In the genomic region with DNA sequence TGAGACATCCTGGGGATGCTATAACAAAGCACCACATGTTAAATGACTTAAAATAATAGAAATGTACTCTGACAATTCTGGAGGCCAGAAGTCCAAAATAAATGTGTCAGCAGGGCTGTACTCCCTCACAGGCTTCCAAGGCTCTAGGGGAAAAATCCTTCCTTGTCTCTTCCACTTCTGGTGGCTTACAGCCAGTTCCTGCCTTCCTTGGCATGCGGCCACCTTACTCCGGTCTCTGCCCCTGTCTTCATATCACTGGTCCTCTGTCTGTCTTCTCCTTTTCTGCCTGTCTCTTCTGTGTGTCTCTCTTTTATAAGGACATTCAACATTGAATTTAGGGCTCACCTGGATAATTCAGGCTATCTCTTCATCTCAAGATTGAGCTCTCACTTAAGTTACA, we compare ENCODE assay signal across 26 cellular contexts.
DNase-seq lines count a peak whose midpoint lies in the region; ATAC-seq and TF ChIP-seq lines count a peak whose summit lies in the region.
"Had no signal": no experiment of that assay in that cellular context is flagged by ENCODE, and none has a peak within 500 bp of the region (broad histone marks: within the 10 kb centered on the region; RNA-seq: fewer than 3 reads in every experiment).

No MANE protein-coding gene starts in this region.

- 33 to 44% (median 37%) methylated on average over 2 of the region's 2 CpGs for WGBS in adrenal gland, 4 donors
- 38 to 47% (median 44%) methylated on average over 2 of the region's 2 CpGs for WGBS in ovary, 3 donors

- H3K9me3 ChIP-seq in adrenal gland (replicated peaks in 1 of 3) (no peaks in the 10 kb centered on the region), ovary (no peaks in the 10 kb centered on the region), left lung (no peaks in the 10 kb centered on the region)
- H3K9me3 ChIP-seq: sigmoid colon, stomach, tibial artery had no signal

- H3K27ac ChIP-seq in C4-2B (peak overlapping the region; percentile 82), adrenal gland (no peak overlapping the region), ovary (no peak overlapping the region), left lung (no peak overlapping the region)
- H3K27ac ChIP-seq: cardiac muscle cell, coronary artery, sigmoid colon, stomach, tibial artery had no signal

- H3K4me1 ChIP-seq in adrenal gland (replicated peaks in 1 of 2) = no peaks in the 10 kb centered on the region
- H3K4me1 ChIP-seq in ovary (ENCODE audit: insufficient read depth) = no peaks in the 10 kb centered on the region
- no peaks in the 10 kb centered on the region for H3K4me1 ChIP-seq in left lung
- H3K4me1 ChIP-seq: sigmoid colon, stomach had no signal

- intact Hi-C loops in adrenal gland (cut with DNase I) (no loop called here), ovary (cut with DNase I) (no loop called here), left lung (cut with DNase I) (no loop called here)

- DNase-seq in HT-29 (ENCODE audit: low spot score) = peak; percentile 34
- peak in 4 of 7 donors; percentile 40 to 60 (median 57) for DNase-seq in adrenal gland
- DNase-seq in ovary = peak; percentile 13 to 64 (median 40)
- no peak for DNase-seq in NCI-H1048 (lab: John Stamatoyannopoulos, UW)
- no peak for DNase-seq in Ammon's horn (ENCODE audit: low spot score)
- DNase-seq in left lung = no peak
- DNase-seq: activated CD4-positive, alpha-beta T cell treated with anti-CD3 and anti-CD28 coated beads, Interleukin-2, amount 10 ng/mL, durations not matched to agents 24 days and 14 days; activated CD8-positive, alpha-beta memory T cell treated with anti-CD3 and anti-CD28 coated beads for 24 hours; anterior cingulate cortex; Calu3; effector CD8-positive, alpha-beta T cell; glutamatergic neuron; IMR-90; islet precursor cell; left ventricle myocardium superior; naive B cell; NCI-H1092 treated with DMSO at 0.1 percent for 48 hours; NCI-H1694 treated with DMSO at 0.1 percent for 48 hours; sigmoid colon; stimulated activated CD4-positive, alpha-beta T cell treated with anti-CD3 and anti-CD28 coated beads, Interleukin-4, amount 100 ng/mL, for 1 hour; stomach; SW 1271; tibial artery had no signal

- TF ChIP-seq EP300 in ovary (IDR thresholded peaks at IDR 0.05) = no peak

- H3K36me3 ChIP-seq in adrenal gland (replicated peaks in 1 of 2) (no peaks in the 10 kb centered on the region), ovary (no peaks in the 10 kb centered on the region), left lung (no peaks in the 10 kb centered on the region)
- H3K36me3 ChIP-seq: cardiac muscle cell, sigmoid colon, stomach, tibial artery had no signal

- ATAC-seq in left lung = no peak
- ATAC-seq: left ventricle myocardium superior had no signal

- H3K27me3 ChIP-seq in adrenal gland = no peaks in the 10 kb centered on the region
- no peaks in the 10 kb centered on the region for H3K27me3 ChIP-seq in ovary
- H3K27me3 ChIP-seq in left lung = no peaks in the 10 kb centered on the region
- H3K27me3 ChIP-seq: cardiac muscle cell, sigmoid colon, stomach, tibial artery had no signal

- TF ChIP-seq POLR2A in adrenal gland (IDR thresholded peaks at IDR 0.05) = no peak
- no peak for TF ChIP-seq POLR2A in ovary (IDR thresholded peaks at IDR 0.05)

- H3K4me3 ChIP-seq in adrenal gland (no peak overlapping the region), ovary (no peak overlapping the region), left lung (no peak overlapping the region)
- H3K4me3 ChIP-seq: cardiac muscle cell, coronary artery, sigmoid colon, stomach, tibial artery had no signal

- TF ChIP-seq CTCF in C4-2B (conservative IDR thresholded peaks at IDR 0.05) = no peak
- TF ChIP-seq CTCF in adrenal gland (IDR thresholded peaks at IDR 0.05) = no peak
- TF ChIP-seq CTCF in ovary (IDR thresholded peaks at IDR 0.05) = no peak
- no peak for TF ChIP-seq CTCF in left lung (IDR thresholded peaks at IDR 0.05)

Comparison
In these comparisons a context has a peak if more than half of its experiments do, and no peak if none do; other contexts are left out.
1. DNase-seq: peak in HT-29 (single experiment), adrenal gland (4 of 7) and ovary (5 of 5); none in NCI-H1048 (single experiment), Ammon's horn (single experiment) and left lung (0 of 2).